Comparison of ENCODE assay signal across 13 cellular contexts in genomic region chr6:32115623-32116022, GRCh38. TPM values are rescaled to one million over a fixed set of nuclear protein-coding genes. Genes with fewer than 3 reads are reported as not detected.
DNase-seq lines count a peak whose midpoint lies in the region; ATAC-seq and TF ChIP-seq lines count a peak whose summit lies in the region.
"Had no signal": no experiment of that assay in that cellular context is flagged by ENCODE, and none has a peak within 500 bp of the region (broad histone marks: within the 10 kb centered on the region; RNA-seq: fewer than 3 reads in every experiment).

No MANE protein-coding gene starts in this region.

- intact Hi-C loops in stomach (cut with DNase I; ENCODE audit: low total_unique reads) = loop anchor here (5.0 kb wide), 1 partner anchor 37 kb away; the partner anchor contains the start of genes PPT2 and PRRT1

- peaks cover 26% of the 10 kb centered on the region for H3K4me1 Mint-ChIP-seq in central memory CD8-positive, alpha-beta T cell

- peak overlapping the region in 3 of 5 donors; percentile 7 to 85 (median 75) for H3K27ac ChIP-seq in stomach
- H3K27ac ChIP-seq: testis had no signal

- H3K36me3 ChIP-seq in stomach = peaks cover 39 to 62% (median 57%) of the 10 kb centered on the region in 4 donors

- no peak for TF ChIP-seq POLR2A in stomach (IDR thresholded peaks at IDR 0.05)

- no peak overlapping the region for H3K4me3 ChIP-seq in stomach
- H3K4me3 ChIP-seq: testis had no signal

- H3K27me3 Mint-ChIP-seq in central memory CD8-positive, alpha-beta T cell = no peaks in the 10 kb centered on the region
- H3K27me3 Mint-ChIP-seq: progenitor cell of endocrine pancreas had no signal

- H3K27me3 ChIP-seq in stomach = no peaks in the 10 kb centered on the region
- H3K27me3 ChIP-seq: testis had no signal

- no peak for TF ChIP-seq EP300 in stomach (IDR thresholded peaks at IDR 0.05)

- no peaks in the 10 kb centered on the region for H3K9me3 Mint-ChIP-seq in central memory CD8-positive, alpha-beta T cell
- H3K9me3 Mint-ChIP-seq: activated T-cell treated with anti-CD3 and anti-CD28 coated beads, Interleukin-2, amount 50 U/mL, for 4 hours; CD8-positive, alpha-beta memory T cell; endodermal cell had no signal

- 84 to 89% (median 86%) methylated on average over 6 of the region's 6 CpGs for WGBS in stomach, 5 donors

- H3K4me3 Mint-ChIP-seq in central memory CD8-positive, alpha-beta T cell = no peak overlapping the region
- H3K4me3 Mint-ChIP-seq: activated T-cell treated with anti-CD3 and anti-CD28 coated beads, Interleukin-2, amount 50 U/mL, for 4 hours; endodermal cell had no signal

- H3K9me3 ChIP-seq in stomach = no peaks in the 10 kb centered on the region
- H3K9me3 ChIP-seq: testis had no signal

- H3K4me1 ChIP-seq in stomach = peaks cover 25 to 62% (median 40%) of the 10 kb centered on the region in 4 donors

- DNase-seq in central memory CD8-positive, alpha-beta T cell (ENCODE audit: low spot score in 2 of 2) = no peak
- DNase-seq in stomach = no peak
- DNase-seq: activated T-cell treated with anti-CD3 and anti-CD28 coated beads, Interleukin-2, amount 50 U/mL, for 4 hours; CD8-positive, alpha-beta memory T cell; endodermal cell; mesendoderm; NCI-H1092; NCI-H510A; stimulated activated CD4-positive, alpha-beta T cell treated with anti-CD3 and anti-CD28 coated beads, Interleukin-4, amount 100 ng/mL, for 4 hours; testis had no signal

- no peak for ATAC-seq in central memory CD8-positive, alpha-beta T cell (replicated peaks; ENCODE audit: extremely low read depth, poor library complexity, severe bottlenecking)
- ATAC-seq in GM18909 (IDR thresholded peaks at IDR 0.05; ENCODE audit: poor library complexity, unreplicated experiment) (no peak), GM21576 (IDR thresholded peaks at IDR 0.05; ENCODE audit: unreplicated experiment) (no peak)
- ATAC-seq: activated T-cell treated with anti-CD3 and anti-CD28 coated beads, Interleukin-2, amount 50 U/mL, for 4 hours had no signal

- peaks cover 30% of the 10 kb centered on the region for H3K36me3 Mint-ChIP-seq in central memory CD8-positive, alpha-beta T cell (ENCODE audit: insufficient read depth)

- no peak for TF ChIP-seq CTCF in stomach (IDR thresholded peaks at IDR 0.05)

- H3K27ac Mint-ChIP-seq in central memory CD8-positive, alpha-beta T cell (ENCODE audit: low read depth) = peak overlapping the region; percentile 72
- H3K27ac Mint-ChIP-seq: progenitor cell of endocrine pancreas had no signal

RNA-seq across cellular contexts. Expression of gene TNXB, which starts 6.5 kb away (rescaled TPM):
- 100 to 1,000 TPM in 1 of 5 donors, 10 to 100 TPM in 4; 43.8 to 408 (median 71.0) TPM for total RNA-seq in stomach
- 10 to 100 TPM; 15.1 to 17.7 (median 15.7) TPM for polyA plus RNA-seq in stomach
- polyA plus RNA-seq: CD8-positive, alpha-beta memory T cell had no signal

RNA-seq across cellular contexts. Expression of gene ATF6B, which starts 12.4 kb away (rescaled TPM):
- 100 to 1,000 TPM in 2 of 5 donors, 10 to 100 TPM in 3; 22.8 to 718 (median 73.3) TPM for total RNA-seq in stomach
- 10 to 100 TPM; 20.9 to 48.1 (median 24.4) TPM for polyA plus RNA-seq in stomach

RNA-seq across cellular contexts. Expression of gene FKBPL, which starts 14.5 kb away (rescaled TPM):
- total RNA-seq in stomach = 1 to 10 TPM in 2 of 5 donors, under 1 TPM in 1, not detected in 2; 0.45 to 3.3 (median 3.2) TPM
- polyA plus RNA-seq in stomach = 1 to 10 TPM; 2.7 to 9.6 (median 8.5) TPM

RNA-seq across cellular contexts. Expression of gene PRRT1, which starts 36.1 kb away (rescaled TPM):
- under 1 TPM in 3 of 5 donors, not detected in 2; 0.18 to 0.87 (median 0.87) TPM for total RNA-seq in stomach
- 1 to 10 TPM; 1.9 to 6.0 (median 3.4) TPM for polyA plus RNA-seq in stomach

RNA-seq across cellular contexts. Expression of gene PPT2, which starts 38.3 kb away (rescaled TPM):
- 10 to 100 TPM in 4 of 5 donors, 1 to 10 TPM in 1; 5.8 to 73.0 (median 35.7) TPM for total RNA-seq in stomach
- polyA plus RNA-seq in stomach = 10 to 100 TPM in 1 of 3 donors, 1 to 10 TPM in 2; 5.8 to 11.1 (median 7.9) TPM
